In the genomic region with DNA sequence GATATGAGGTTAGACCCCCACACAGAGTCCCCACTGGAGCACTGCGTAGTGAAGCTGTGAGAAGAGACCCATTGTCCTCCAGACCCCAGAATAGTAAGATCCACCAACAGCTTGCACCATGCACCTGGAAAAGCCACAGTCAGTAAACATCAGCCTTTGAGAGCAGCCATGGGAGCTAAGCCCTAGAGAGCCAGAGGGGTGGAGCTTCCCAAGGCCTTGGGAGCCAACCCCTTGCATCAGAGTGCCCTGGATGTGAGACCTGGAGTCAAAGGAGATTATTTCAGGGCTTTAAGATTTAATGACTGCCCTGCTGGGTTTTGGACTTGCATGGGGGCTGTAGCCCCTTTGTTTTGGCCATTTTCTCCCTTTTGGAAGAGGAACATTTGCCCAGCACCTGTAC, we compare ENCODE assay signal across 27 cellular contexts.
"Had no signal": no experiment of that assay in that cellular context is flagged by ENCODE, and none has a peak within 500 bp of the region (broad histone marks: within the 10 kb centered on the region; RNA-seq: fewer than 3 reads in every experiment).

No MANE protein-coding gene starts in this region.

- H3K4me3 ChIP-seq: stomach, suprapubic skin, testis, thoracic aorta, thyroid gland, tibial artery, tibial nerve, transverse colon, upper lobe of left lung, upper lobe of right lung, uterus, vagina had no signal

- H3K27me3 ChIP-seq: stomach, suprapubic skin, testis, thyroid gland, tibial artery, tibial nerve, transverse colon, upper lobe of left lung, upper lobe of right lung, uterus, vagina had no signal

- DNase-seq: stimulated activated CD4-positive, alpha-beta T cell treated with anti-CD3 and anti-CD28 coated beads, Interleukin-2, amount 100 ng/mL, for 48 hours; stimulated activated CD4-positive, alpha-beta T cell treated with anti-CD3 and anti-CD28 coated beads, Interleukin-4, amount 100 ng/mL, for 1 hour; stimulated activated CD4-positive, alpha-beta T cell treated with anti-CD3 and anti-CD28 coated beads, Interleukin-4, amount 100 ng/mL, for 24 hours; stimulated activated CD4-positive, alpha-beta T cell treated with anti-CD3 and anti-CD28 coated beads, Interleukin-4, amount 100 ng/mL, for 4 hours; stimulated activated CD8-positive, alpha-beta memory T cell treated with anti-CD3 and anti-CD28 coated beads, Interleukin-4, amount 100 ng/mL, for 48 hours; stimulated activated naive B cell treated with anti-CD40 and anti-IgM and Interleukin-4, amounts not matched to agents 10 μg/mL and 1 μg/mL and 100 μg/mL, for 72 hours; stimulated activated naive CD4-positive, alpha-beta T cell; stimulated activated naive CD4-positive, alpha-beta T cell treated with Interleukin-2 at 50 U/mL for 16 hours; stimulated activated naive CD8-positive, alpha-beta T cell treated with anti-CD3 and anti-CD28 coated beads, Interleukin-15, amount 100 ng/mL, for 72 hours; stimulated activated naive CD8-positive, alpha-beta T cell treated with anti-CD3 and anti-CD28 coated beads, Interleukin-15, Interleukin-2, amounts not matched to agents 100 U/mL and 50 U/mL, for 24 hours; stomach; substantia nigra; testis; thyroid gland; tibial artery; transverse colon; trophoblast cell; upper lobe of left lung; upper lobe of right lung; uterus had no signal

- H3K9me3 ChIP-seq: testis, thyroid gland, upper lobe of right lung, vagina had no signal

- H3K27ac ChIP-seq: stomach, suprapubic skin, testis, thoracic aorta, thyroid gland, tibial artery, tibial nerve, transverse colon, upper lobe of left lung, upper lobe of right lung, uterus, vagina had no signal

- FAIRE-seq: urothelium cell line had no signal

- H3K36me3 ChIP-seq: stomach, suprapubic skin, thoracic aorta, thyroid gland, tibial artery, tibial nerve, transverse colon, upper lobe of left lung, upper lobe of right lung, uterus, vagina had no signal

- H3K4me1 ChIP-seq: stomach, suprapubic skin, testis, thyroid gland, tibial artery, tibial nerve, transverse colon, upper lobe of left lung, upper lobe of right lung, uterus, vagina had no signal

- ATAC-seq: stimulated activated effector memory CD8-positive, alpha-beta T cell treated with anti-CD3 and anti-CD28 coated beads, Interleukin-12 subunit alpha, Interleukin-12 subunit beta, amount 100 ng/mL, for 72 hours; stimulated activated memory B cell treated with anti-CD40 and anti-IgM and Interleukin-4, amounts not matched to agents 10 μg/mL and 1 μg/mL and 100 μg/mL, for 72 hours; stimulated activated naive B cell treated with anti-CD40 and anti-IgM and Interleukin-4, amounts not matched to agents 10 μg/mL and 1 μg/mL and 100 μg/mL, for 72 hours; stimulated activated naive CD8-positive, alpha-beta T cell treated with anti-CD3 and anti-CD28 coated beads, Interleukin-15, amount 100 ng/mL, for 72 hours; stimulated activated naive CD8-positive, alpha-beta T cell treated with anti-CD3 and anti-CD28 coated beads, Interleukin-15, Interleukin-2, amounts not matched to agents 100 U/mL and 50 U/mL, for 24 hours; upper lobe of right lung had no signal
